In the genomic region with DNA sequence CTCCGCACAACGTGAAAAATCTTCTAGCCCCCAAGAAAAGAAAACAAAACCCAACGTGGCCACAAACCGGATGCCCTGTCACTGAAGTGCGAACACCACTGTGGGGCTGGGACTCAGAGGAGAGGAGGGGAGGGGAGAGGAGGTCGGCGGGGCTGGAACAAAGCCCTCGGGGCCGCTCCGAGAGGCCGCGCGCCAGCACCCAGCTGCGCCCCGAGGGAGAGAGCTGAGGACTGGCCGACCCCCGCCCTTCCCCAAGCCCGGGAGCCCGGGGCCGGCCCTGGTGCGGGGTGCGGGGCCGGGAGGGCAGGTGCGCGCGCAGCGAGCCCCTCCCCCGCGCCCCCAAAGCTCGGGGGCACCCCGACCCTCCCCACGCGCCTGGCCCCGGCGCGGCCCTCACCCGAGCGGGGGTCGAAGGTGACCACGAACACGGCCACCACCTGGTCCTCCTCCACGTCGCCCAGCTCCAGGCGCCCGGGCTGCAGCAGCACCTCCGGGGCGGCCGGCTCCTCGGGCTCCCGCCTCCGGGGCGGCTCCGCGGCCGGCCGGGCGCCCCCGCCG, we compare ENCODE assay signal across 7 cellular contexts. TPM values are rescaled to one million over a fixed set of nuclear protein-coding genes. Genes with fewer than 3 reads are reported as not detected.
DNase-seq lines count a peak whose midpoint lies in the region; ATAC-seq and TF ChIP-seq lines count a peak whose summit lies in the region.

No MANE protein-coding gene starts in this region.

- H3K4me1 Mint-ChIP-seq in mesothelial cell of epicardium = peaks cover 16% of the 10 kb centered on the region

- H3K9me2 ChIP-seq in HCT116 (ENCODE audit: insufficient read depth) = no peaks in the 10 kb centered on the region

- peak overlapping the region; percentile 52 to 67 for H3K4me3 ChIP-seq in HCT116 (replicated peaks in 1 of 2; ENCODE audit: low read depth in 1 of 2, low read length in 2 of 2)

- H3K27me3 Mint-ChIP-seq in mesothelial cell of epicardium (ENCODE audit: low read depth) = peaks cover 8% of the 10 kb centered on the region

- intact Hi-C loops in HCT116 (cut with micrococcal nuclease) = no loop called here

- H3K9ac ChIP-seq in HCT116 (ENCODE audit: low read length) = peak overlapping the region; percentile 56

- DNase-seq in HCT116 (ENCODE audit: low read depth, low spot score) (no peak), NCI-H1092 (lab: John Stamatoyannopoulos, UW) (peak; percentile 53), mesothelial cell of epicardium (ENCODE audit: low spot score in 2 of 2, unreplicated experiment in 2 of 2) (peak; percentile 31 to 57)
- peak; percentile 61 to 69 for DNase-seq in activated CD4-positive, alpha-beta T cell treated with anti-CD3 and anti-CD28 coated beads, Interleukin-2, amount 50 U/mL, for 48 hours
- peak; percentile 68 for DNase-seq in effector CD4-positive, alpha-beta T cell
- DNase-seq in stimulated activated CD8-positive, alpha-beta memory T cell treated with anti-CD3 and anti-CD28 coated beads, Interleukin-4, amount 100 ng/mL, for 1 hour (ENCODE audit: low read depth in 2 of 2, low spot score in 1 of 2) = peak; percentile 39 to 52

- H3K27ac Mint-ChIP-seq in mesothelial cell of epicardium = no peak overlapping the region

- no peaks in the 10 kb centered on the region for H3K36me3 ChIP-seq in HCT116 (ENCODE audit: control insufficient read depth in 1 of 2, insufficient read depth in 2 of 2, low read length in 2 of 2)

- H3K79me2 ChIP-seq in HCT116 (ENCODE audit: insufficient read depth, low read length) = peaks cover 2% of the 10 kb centered on the region; the same call in 1 of the 2 replicates

- H3K4me3 Mint-ChIP-seq in mesothelial cell of epicardium = peak overlapping the region; percentile 71

- H3K4me1 ChIP-seq in HCT116 (ENCODE audit: control insufficient read depth in 1 of 2, insufficient read depth in 2 of 2, low read length in 2 of 2) = peaks cover 8 to 14% of the 10 kb centered on the region in 2 experiments; a peak in 2 of 4 replicates

- H3K9me3 Mint-ChIP-seq in mesothelial cell of epicardium = no peaks in the 10 kb centered on the region

- H3K4me2 ChIP-seq in HCT116 (ENCODE audit: low read length) = peak overlapping the region; percentile 77

- H3K9me3 ChIP-seq in HCT116 (ENCODE audit: control insufficient read depth in 1 of 2, insufficient read depth in 1 of 2, low read depth in 1 of 2, low read length in 2 of 2) = no peaks in the 10 kb centered on the region

- no peaks in the 10 kb centered on the region for H4K20me1 ChIP-seq in HCT116 (ENCODE audit: insufficient read depth)

- H3K27ac ChIP-seq in HCT116 (ENCODE audit: low read depth, low read length) = peak overlapping the region; percentile 54; the same call in 1 of the 2 replicates

- no peaks in the 10 kb centered on the region for H3K36me3 Mint-ChIP-seq in mesothelial cell of epicardium

- no peak for TF ChIP-seq RAD21 in HCT116 (IDR thresholded peaks at IDR 0.05; ENCODE audit: low read depth)

- TF ChIP-seq CTCF in HCT116 (IDR thresholded peaks at IDR 0.05 in 2 of 3, conservative IDR thresholded peaks at IDR 0.05 in 1 of 3; ENCODE audit: borderline replicate concordance in 1 of 3, insufficient read depth in 1 of 3, low read depth in 2 of 3, low read length in 2 of 3) (no peak), mesothelial cell of epicardium (IDR thresholded peaks at IDR 0.05; ENCODE audit: unreplicated experiment) (no peak)

- RAD21 ChIA-PET in HCT116 (lab: Charles Lee; ENCODE audit: low non-redundant PET in 1 of 2, low total read pairs in 2 of 2, uncharacterized antibody in 2 of 2, unreplicated experiment in 2 of 2) = no interaction called here

- TF ChIP-seq POLR2A in HCT116 (IDR thresholded peaks at IDR 0.05; ENCODE audit: borderline replicate concordance, extremely low read depth, insufficient read depth, insufficient read length) = no peak

- CTCF ChIA-PET in HCT116 (lab: Charles Lee) = no interaction called here

- no peaks in the 10 kb centered on the region for H3K27me3 ChIP-seq in HCT116 (ENCODE audit: insufficient read depth, low read length)

- H2AFZ ChIP-seq in HCT116 (ENCODE audit: low read depth, low read length, poor library complexity, severe bottlenecking) = no peak overlapping the region

- ATAC-seq in GM18498 (IDR thresholded peaks at IDR 0.05; ENCODE audit: unreplicated experiment) (peak; percentile 87), HCT116 (peak; percentile 73)

- BruUV-seq in HCT116 (replicated peaks; lab: Mats Ljungman, UMichigan) = no TSS peak

- POLR2A ChIA-PET in HCT116 (lab: Charles Lee) = no interaction called here

TF ChIP-seq in HCT116, 20 proteins besides CTCF, POLR2A, EP300 and RAD21:
- TF ChIP-seq CEBPB (IDR thresholded peaks at IDR 0.05; ENCODE audit: low read depth) = no peak
- TF ChIP-seq ZFX (IDR thresholded peaks at IDR 0.05) = peak; percentile 70
- TF ChIP-seq POLR2AphosphoS5 (IDR thresholded peaks at IDR 0.05; ENCODE audit: low read depth, low read length) = no peak
- TF ChIP-seq REST (IDR thresholded peaks at IDR 0.05; ENCODE audit: low read depth) = no peak

RNA-seq across cellular contexts. Expression of gene DENND11, which starts 0.4 kb away (rescaled TPM):
- total RNA-seq in HCT116 (2021; ENCODE audit: unreplicated experiment) (23.4 TPM), mesothelial cell of epicardium (22.4 to 22.7 TPM (median 22.7 TPM) in 3 replicates)
- 8.1 and 10.4 TPM in 2 replicates for polyA plus RNA-seq in HCT116 (2012)

RNA-seq across cellular contexts. Expression of gene WEE2, which starts 6.6 kb away (rescaled TPM):
- total RNA-seq in HCT116 (2021; ENCODE audit: unreplicated experiment) (not detected), mesothelial cell of epicardium (0.09 TPM in 1 of 3 replicates, not detected in the others)
- polyA plus RNA-seq in HCT116 (2012) = 0.05 TPM in 1 of 2 replicates, not detected in the other

RNA-seq across cellular contexts. Expression of gene SSBP1, which starts 36.6 kb away (rescaled TPM):
- total RNA-seq in HCT116 (2021; ENCODE audit: unreplicated experiment) (171 TPM), mesothelial cell of epicardium (120 to 127 TPM (median 123 TPM) in 3 replicates)
- 126 and 170 TPM in 2 replicates for polyA plus RNA-seq in HCT116 (2012)
